8 cellular contexts compared by ENCODE assay signal in genomic region chr18:8367217-8367988, GRCh38.
DNase-seq lines count a peak whose midpoint lies in the region; ATAC-seq and TF ChIP-seq lines count a peak whose summit lies in the region.

No MANE protein-coding gene starts in this region.

- no peaks in the 10 kb centered on the region for H3K36me3 Mint-ChIP-seq in activated CD4-positive, alpha-beta memory T cell treated with anti-CD3 and anti-CD28 coated beads for 36 hours

- H2AFZ ChIP-seq in neural cell (ENCODE audit: low read depth, low read length) = no peak overlapping the region

- H3K4me3 ChIP-seq in fibroblast of pulmonary artery (replicated peaks; ENCODE audit: low read depth, low read length) = peak overlapping the region; percentile 8
- no peak overlapping the region for H3K4me3 ChIP-seq in neural cell (ENCODE audit: low read length)

- H3K4me1 Mint-ChIP-seq in activated CD4-positive, alpha-beta memory T cell treated with anti-CD3 and anti-CD28 coated beads for 36 hours (ENCODE audit: low read depth) = no peaks in the 10 kb centered on the region

- no peak overlapping the region for H3K27ac Mint-ChIP-seq in activated CD4-positive, alpha-beta memory T cell treated with anti-CD3 and anti-CD28 coated beads for 36 hours

- no peak overlapping the region for H3K4me2 ChIP-seq in neural cell (ENCODE audit: low read length)

- TF ChIP-seq CTCF in fibroblast of pulmonary artery (IDR thresholded peaks at IDR 0.05; ENCODE audit: low read length, missing control alignments) = peak; percentile 46
- peak; percentile 42 for TF ChIP-seq CTCF in neural cell (IDR thresholded peaks at IDR 0.05; ENCODE audit: poor library complexity, severe bottlenecking)

- H3K9ac ChIP-seq in neural cell (ENCODE audit: low read length) = no peak overlapping the region

- H3K9me2 ChIP-seq in neural cell (ENCODE audit: insufficient read depth, low read length) = no peaks in the 10 kb centered on the region

- peaks cover 13% of the 10 kb centered on the region for H3K27me3 ChIP-seq in neural cell (ENCODE audit: insufficient read depth, low read depth, low read length)

- POLR2A ChIA-PET in activated CD4-positive, alpha-beta memory T cell treated with anti-CD3 and anti-CD28 coated beads for 36 hours (lab: Charles Lee) = no interaction called here

- no peak for TF ChIP-seq EP300 in neural cell (conservative IDR thresholded peaks at IDR 0.05; ENCODE audit: poor library complexity, severe bottlenecking)

- H3K9me3 ChIP-seq in neural cell (ENCODE audit: low read length) = no peaks in the 10 kb centered on the region

- H3K4me3 Mint-ChIP-seq in activated CD4-positive, alpha-beta memory T cell treated with anti-CD3 and anti-CD28 coated beads for 36 hours = no peak overlapping the region

- H3K9me3 Mint-ChIP-seq in activated CD4-positive, alpha-beta memory T cell treated with anti-CD3 and anti-CD28 coated beads for 36 hours = no peaks in the 10 kb centered on the region

- DNase-seq in EH (ENCODE audit: low read depth) (peak; percentile 14), LHCN-M2 (ENCODE audit: low read depth) (peak; percentile 36), fibroblast of pulmonary artery (ENCODE audit: low read depth) (peak; percentile 12), posterior vena cava (ENCODE audit: low spot score) (no peak), H4 (ENCODE audit: low spot score) (no peak)
- DNase-seq in activated CD4-positive, alpha-beta memory T cell treated with anti-CD3 and anti-CD28 coated beads for 36 hours = peak; percentile 25

- CTCF ChIA-PET in activated CD4-positive, alpha-beta memory T cell treated with anti-CD3 and anti-CD28 coated beads for 36 hours (lab: Charles Lee) = interaction anchor here (0.6 kb wide), 2 partner anchors 13 to 263 kb away, joined by 3 read pairs; no protein-coding TSS in a partner anchor

- no peaks in the 10 kb centered on the region for H3K36me3 ChIP-seq in neural cell (ENCODE audit: insufficient read depth, low read length)

- H4K20me1 ChIP-seq in neural cell (ENCODE audit: insufficient read depth) = no peaks in the 10 kb centered on the region

- H3K79me2 ChIP-seq in neural cell (replicated peaks; ENCODE audit: insufficient read depth, low read length) = no peaks in the 10 kb centered on the region

- no peaks in the 10 kb centered on the region for H3F3A ChIP-seq in neural cell (ENCODE audit: insufficient read depth, low read length, poor library complexity, severe bottlenecking)

- peaks cover 14% of the 10 kb centered on the region for H3K27me3 Mint-ChIP-seq in activated CD4-positive, alpha-beta memory T cell treated with anti-CD3 and anti-CD28 coated beads for 36 hours

- no peak overlapping the region for H3K27ac ChIP-seq in neural cell (ENCODE audit: low read length)

- peak; percentile 14 for TF ChIP-seq RAD21 in neural cell (conservative IDR thresholded peaks at IDR 0.05)

- no peak for ATAC-seq in GM21528 (IDR thresholded peaks at IDR 0.05; ENCODE audit: low FRiP score, unreplicated experiment)

- intact Hi-C loops in activated CD4-positive, alpha-beta memory T cell treated with anti-CD3 and anti-CD28 coated beads for 36 hours (cut with micrococcal nuclease) = no loop called here
- intact Hi-C loops in posterior vena cava (cut with DNase I) = no loop called here

TF ChIP-seq in neural cell, 6 proteins besides CTCF, POLR2A, EP300 and RAD21:
- TF ChIP-seq MXI1 (conservative IDR thresholded peaks at IDR 0.05; ENCODE audit: poor library complexity, severe bottlenecking) (no peak), TAF1 (IDR thresholded peaks at IDR 0.05; ENCODE audit: low read depth) (no peak), REST (IDR thresholded peaks at IDR 0.05; ENCODE audit: borderline replicate concordance) (no peak), SMC3 (conservative IDR thresholded peaks at IDR 0.05; ENCODE audit: poor library complexity) (no peak)

Comparison
In these comparisons a context has a peak if more than half of its experiments do, and no peak if none do; other contexts are left out.
1. DNase-seq: peak in EH (single experiment), LHCN-M2 (single experiment), activated CD4-positive, alpha-beta memory T cell treated with anti-CD3 and anti-CD28 coated beads for 36 hours (single experiment) and fibroblast of pulmonary artery (single experiment); none in posterior vena cava (single experiment) and H4 (single experiment).